ENCODE assay signal across 8 cellular contexts in genomic region chr16:24538756-24539294, GRCh38. TPM values are rescaled to one million over a fixed set of nuclear protein-coding genes. Genes with fewer than 3 reads are reported as not detected.
DNase-seq lines count a peak whose midpoint lies in the region; ATAC-seq and TF ChIP-seq lines count a peak whose summit lies in the region.

No MANE protein-coding gene starts in this region.

- H3K4me3 ChIP-seq in fibroblast of lung (replicated peaks in 1 of 4; ENCODE audit: control extremely low read depth in 1 of 4, insufficient read depth in 1 of 4, low read depth in 3 of 4, low read length in 4 of 4) (peak overlapping the region; percentile 63 to 98 (median 68)), osteoblast (ENCODE audit: insufficient read depth, low read length) (peak overlapping the region; percentile 96)

- no peaks in the 10 kb centered on the region for H3K27me3 Mint-ChIP-seq in T-cell

- peak overlapping the region; percentile 100 for H3K9ac ChIP-seq in fibroblast of lung (ENCODE audit: insufficient read depth, low read length)

- no peaks in the 10 kb centered on the region for H3K27me3 ChIP-seq in fibroblast of lung (ENCODE audit: control insufficient read depth, insufficient read depth, low read length)
- no peaks in the 10 kb centered on the region for H3K27me3 ChIP-seq in osteoblast (ENCODE audit: insufficient read depth, low read length)

- H3K4me1 ChIP-seq in fibroblast of lung (ENCODE audit: control insufficient read depth, extremely low read depth, insufficient read depth, low read length) (peaks cover 5% of the 10 kb centered on the region), osteoblast (ENCODE audit: insufficient read depth, low read length) (peaks cover 25% of the 10 kb centered on the region)

- H2AFZ ChIP-seq in fibroblast of lung (ENCODE audit: low read length) (peak overlapping the region; percentile 92), osteoblast (ENCODE audit: low read length) (peak overlapping the region; percentile 98)

- H3K36me3 Mint-ChIP-seq in T-cell, result peaks cover 12% of the 10 kb centered on the region

- H3K4me2 ChIP-seq in fibroblast of lung (ENCODE audit: extremely low read depth, insufficient read depth, low read length) (peak overlapping the region; percentile 85), osteoblast (ENCODE audit: insufficient read depth, low read length) (peak overlapping the region; percentile 86)

- H3K4me3 Mint-ChIP-seq in T-cell, result peak overlapping the region; percentile 99

- H3K27ac Mint-ChIP-seq in T-cell, result peak overlapping the region; percentile 100

- peak overlapping the region; percentile 99 for H3K27ac ChIP-seq in fibroblast of lung (ENCODE audit: insufficient read depth, low read length)
- H3K27ac ChIP-seq in osteoblast (ENCODE audit: low read depth, low read length), result peak overlapping the region; percentile 97

- POLR2A ChIA-PET in T-cell (lab: Charles Lee), result interaction anchor here (0.6 to 0.7 kb wide), 2 partner anchors 10 to 16 kb away, joined by 3 to 12 read pairs; no protein-coding TSS in a partner anchor

- TF ChIP-seq CTCF in fibroblast of lung (conservative IDR thresholded peaks at IDR 0.05 in 1 of 2, IDR thresholded peaks at IDR 0.05 in 1 of 2; ENCODE audit: low read depth in 1 of 2, low read length in 2 of 2), result peak in 1 of 2 donors; percentile 41
- TF ChIP-seq CTCF in osteoblast (IDR thresholded peaks at IDR 0.05; ENCODE audit: extremely low read depth, low read depth, low read length), result no peak

- no peaks in the 10 kb centered on the region for H3K9me3 ChIP-seq in fibroblast of lung (ENCODE audit: control insufficient read depth, insufficient read depth, low read depth, low read length)
- no peaks in the 10 kb centered on the region for H3K9me3 ChIP-seq in osteoblast (ENCODE audit: low read depth, low read length)

- H3K79me2 ChIP-seq in fibroblast of lung (ENCODE audit: control insufficient read depth, insufficient read depth, low read length) (peaks cover 44% of the 10 kb centered on the region), osteoblast (ENCODE audit: insufficient read depth, low read length) (peaks cover 45% of the 10 kb centered on the region)

- H3K36me3 ChIP-seq in fibroblast of lung (ENCODE audit: control insufficient read depth, insufficient read depth, low read length) (peaks cover 3% of the 10 kb centered on the region), osteoblast (ENCODE audit: insufficient read depth, low read length) (no peaks in the 10 kb centered on the region)

- ATAC-seq in T-cell (replicated peaks in 1 of 4), result peak in 1 of 4 experiments; percentile 49

- H4K20me1 ChIP-seq in fibroblast of lung (ENCODE audit: control insufficient read depth, extremely low read depth, insufficient read depth, low read length) (peaks cover 6% of the 10 kb centered on the region), osteoblast (ENCODE audit: insufficient read depth, low read length) (peaks cover 39% of the 10 kb centered on the region)

- H3K9me3 Mint-ChIP-seq in T-cell, result no peaks in the 10 kb centered on the region

- peak; percentile 90 for DNase-seq in NCI-H748 (lab: John Stamatoyannopoulos, UW; ENCODE audit: unreplicated experiment)
- DNase-seq in NCI-H748 treated with DMSO at 0.1 percent for 48 hours (lab: John Stamatoyannopoulos, UW), result no peak
- DNase-seq in HuH-7.5 (ENCODE audit: low spot score), result peak; percentile 25
- no peak for DNase-seq in T-cell
- no peak for DNase-seq in fibroblast of lung (ENCODE audit: low read depth in 2 of 2)
- DNase-seq in osteoblast (ENCODE audit: insufficient read length, low spot score, missing footprints), result peak; percentile 69
- DNase-seq in cortex of kidney (lab: John Stamatoyannopoulos, UW), result no peak
- no peak for DNase-seq in stimulated activated CD8-positive, alpha-beta memory T cell treated with anti-CD3 and anti-CD28 coated beads, Interleukin-4, amount 100 ng/mL, for 48 hours

- CTCF ChIA-PET in T-cell (lab: Charles Lee), result interaction anchor here (0.5 to 1.5 kb wide), 7 partner anchors 8 to 238 kb away, joined by 3 to 7 read pairs (median 3); no protein-coding TSS in a partner anchor

- peaks cover 27 to 33% (median 31%) of the 10 kb centered on the region in 3 donors for H3K4me1 Mint-ChIP-seq in T-cell

RNA-seq across cellular contexts. Expression of gene RBBP6, which starts 0.5 kb away (rescaled TPM):
- 100 to 1,000 TPM in 2 of 5 donors, 10 to 100 TPM in 3; 80.5 to 130 (median 91.9) TPM for total RNA-seq in T-cell
- total RNA-seq in fibroblast of lung, result 16.4 and 16.8 TPM in 2 replicates
- polyA plus RNA-seq in fibroblast of lung, result 24.6 and 26.4 TPM in 2 replicates
- polyA plus RNA-seq in fibroblast of lung (2012), result 16.3 and 19.5 TPM in 2 replicates
- 5.9 and 6.6 TPM in 2 replicates for polyA minus RNA-seq in fibroblast of lung (ENCODE audit: low replicate concordance)
- total RNA-seq in osteoblast, result 26.5 and 31.5 TPM in 2 replicates

Comparison
In these comparisons a context has a peak if more than half of its experiments do, and no peak if none do; other contexts are left out.
1. DNase-seq: peak in NCI-H748 (single experiment), HuH-7.5 (single experiment) and osteoblast (single experiment); none in NCI-H748 treated with DMSO at 0.1 percent for 48 hours (single experiment), T-cell (0 of 34), fibroblast of lung (0 of 2), cortex of kidney (single experiment) and stimulated activated CD8-positive, alpha-beta memory T cell treated with anti-CD3 and anti-CD28 coated beads, Interleukin-4, amount 100 ng/mL, for 48 hours (single experiment).